8 cellular contexts compared by ENCODE assay signal in the genomic region with DNA sequence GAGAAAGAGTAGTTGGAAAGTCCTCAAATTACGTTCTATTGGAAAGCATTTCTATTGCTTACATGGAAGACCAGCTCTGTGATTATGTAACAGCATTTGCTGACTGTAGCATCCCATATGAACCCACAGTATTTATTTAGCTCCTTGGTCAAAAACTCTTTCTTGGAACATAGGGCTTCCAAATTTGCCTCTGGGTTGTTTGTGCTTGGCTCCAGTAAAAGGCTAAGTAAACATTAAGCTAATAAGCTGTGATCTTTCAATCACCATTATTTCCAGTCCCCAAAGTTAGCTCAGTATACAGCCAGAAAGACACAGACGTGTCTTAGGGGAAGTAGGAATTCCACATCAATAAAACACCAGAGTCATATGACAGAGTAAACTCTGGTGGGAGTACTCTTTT.
"Had no signal": no experiment of that assay in that cellular context is flagged by ENCODE, and none has a peak within 500 bp of the region (broad histone marks: within the 10 kb centered on the region; RNA-seq: fewer than 3 reads in every experiment).

No MANE protein-coding gene starts in this region.

- H3K9me3 ChIP-seq: HAP-1 had no signal

- H3K27ac ChIP-seq: GM23248, HL-60 had no signal

- H3K4me3 ChIP-seq: GM23248, HAP-1 had no signal

- DNase-seq: GM23248, GOT3, H7, HFFc6 had no signal

- ATAC-seq: HCT116, HepG2 had no signal

- H3K9ac ChIP-seq: GM23248 had no signal

- H3K36me3 ChIP-seq: HAP-1 had no signal

- H2AFZ ChIP-seq: GM23248 had no signal
